ENCODE assay signal across 8 cellular contexts in genomic region chr15:45457641-45458539, GRCh38.
DNase-seq lines count a peak whose midpoint lies in the region; ATAC-seq and TF ChIP-seq lines count a peak whose summit lies in the region.

No MANE protein-coding gene starts in this region.

- DNase-seq in CD14-positive monocyte (ENCODE audit: low spot score) (peak; percentile 73), HT-29 (ENCODE audit: low spot score) (peak; percentile 98), NOMO-1 (lab: John Stamatoyannopoulos, UW; ENCODE audit: unreplicated experiment in 2 of 2) (peak; percentile 66 to 71), epidermal melanocyte (ENCODE audit: insufficient read length, low spot score) (peak; percentile 56), mucosa of gallbladder (ENCODE audit: low spot score) (peak; percentile 87)
- peak; percentile 65 for DNase-seq in activated CD8-positive, alpha-beta memory T cell treated with anti-CD3 and anti-CD28 coated beads, Interleukin-2, amount 50 U/mL, for 24 hours (ENCODE audit: extremely low read depth)
- DNase-seq in stimulated activated CD8-positive, alpha-beta memory T cell treated with anti-CD3 and anti-CD28 coated beads, Interleukin-7, amount 100 ng/mL, for 1 hour (ENCODE audit: low read depth in 2 of 2), result peak; percentile 38 to 58

- peaks cover 0 to 9% of the 10 kb centered on the region in 2 donors for H3K36me3 Mint-ChIP-seq in CD14-positive monocyte

- peak; percentile 84 for TF ChIP-seq CTCF in CD14-positive monocyte (IDR thresholded peaks at IDR 0.05)

- no peaks in the 10 kb centered on the region for H3K9me3 Mint-ChIP-seq in CD14-positive monocyte

- intact Hi-C loops in CD14-positive monocyte (cut with micrococcal nuclease), result loop anchor here (1.0 to 10.0 kb wide), 5 partner anchors 28 to 733 kb away; no protein-coding TSS in a partner anchor

- peaks cover 51% of the 10 kb centered on the region for H3K4me1 Mint-ChIP-seq in CD14-positive monocyte

- peak overlapping the region; percentile 94 to 100 (median 97) for H3K27ac Mint-ChIP-seq in CD14-positive monocyte

- H3K4me3 Mint-ChIP-seq in CD14-positive monocyte, result peak overlapping the region; percentile 70 to 86

- peak; percentile 39 for ATAC-seq in GM19463 (IDR thresholded peaks at IDR 0.05; ENCODE audit: unreplicated experiment)

- peaks cover 12 to 21% (median 14%) of the 10 kb centered on the region in 3 donors for H3K27me3 Mint-ChIP-seq in CD14-positive monocyte (ENCODE audit: low read depth in 3 of 3)

Comparison
In these comparisons a context has a peak if more than half of its experiments do, and no peak if none do; other contexts are left out.
1. Peak in every context shown above with its lines: DNase-seq and ATAC-seq.
2. DNase-seq: peak in every context shown above with its lines; median percentile 98 in HT-29; 87 in mucosa of gallbladder; 73 in CD14-positive monocyte; 68 in NOMO-1; 65 in activated CD8-positive, alpha-beta memory T cell treated with anti-CD3 and anti-CD28 coated beads, Interleukin-2, amount 50 U/mL, for 24 hours; 56 in epidermal melanocyte; 48 in stimulated activated CD8-positive, alpha-beta memory T cell treated with anti-CD3 and anti-CD28 coated beads, Interleukin-7, amount 100 ng/mL, for 1 hour.